ENCODE assay signal across 11 cellular contexts in genomic region chr1:226671268-226671667, GRCh38.
DNase-seq lines count a peak whose midpoint lies in the region; ATAC-seq and TF ChIP-seq lines count a peak whose summit lies in the region.
"Had no signal": no experiment of that assay in that cellular context is flagged by ENCODE, and none has a peak within 500 bp of the region (broad histone marks: within the 10 kb centered on the region; RNA-seq: fewer than 3 reads in every experiment).

No MANE protein-coding gene starts in this region.

- no peak overlapping the region for H2AFZ ChIP-seq in neural progenitor cell (replicated peaks)

- peak overlapping the region in 3 of 4 donors; percentile 24 to 72 (median 62) for H3K4me3 Mint-ChIP-seq in IgD-negative memory B cell
- H3K4me3 Mint-ChIP-seq in activated T-helper 1 cell treated with anti-CD3 and anti-CD28 coated beads, Interleukin-12 subunit alpha, Interleukin-12 subunit beta, Interleukin-2, Interleukin-4 antibody, amounts not matched to agents 30 ng/mL and 10 ng/mL and 1 ng/mL, durations not matched to agents 14 hours and 24 hours and 36 hours, result no peak overlapping the region
- no peak overlapping the region for H3K4me3 Mint-ChIP-seq in neural progenitor cell
- H3K4me3 Mint-ChIP-seq: mesothelial cell of epicardium had no signal

- no peaks in the 10 kb centered on the region for H3F3A ChIP-seq in neural progenitor cell (ENCODE audit: low read depth)

- H3K36me3 Mint-ChIP-seq in IgD-negative memory B cell (peaks cover 11% of the 10 kb centered on the region), neural progenitor cell (peaks cover 5% of the 10 kb centered on the region)
- peaks cover 37% of the 10 kb centered on the region for H3K36me3 Mint-ChIP-seq in activated T-helper 1 cell treated with anti-CD3 and anti-CD28 coated beads, Interleukin-12 subunit alpha, Interleukin-12 subunit beta, Interleukin-2, Interleukin-4 antibody, amounts not matched to agents 30 ng/mL and 10 ng/mL and 1 ng/mL, durations not matched to agents 14 hours and 24 hours and 36 hours (ENCODE audit: low read depth)
- H3K36me3 Mint-ChIP-seq: mesothelial cell of epicardium had no signal

- H3K79me2 ChIP-seq in neural progenitor cell (ENCODE audit: low read depth), result no peaks in the 10 kb centered on the region

- DNase-seq in SHP77 (lab: John Stamatoyannopoulos, UW) (peak; percentile 20 to 31), SHP77 treated with DMSO at 0.1 percent for 48 hours (lab: John Stamatoyannopoulos, UW) (no peak), neural progenitor cell (ENCODE audit: low spot score) (no peak), NCI-H1048 (lab: John Stamatoyannopoulos, UW) (no peak)
- DNase-seq in activated T-helper 1 cell treated with anti-CD3 and anti-CD28 coated beads, Interleukin-12 subunit alpha, Interleukin-12 subunit beta, Interleukin-2, Interleukin-4 antibody, amounts not matched to agents 30 ng/mL and 10 ng/mL and 1 ng/mL, durations not matched to agents 14 hours and 24 hours and 36 hours (ENCODE audit: low spot score), result no peak
- DNase-seq: retina; stimulated activated CD4-positive, alpha-beta T cell treated with anti-CD3 and anti-CD28 coated beads, Interleukin-4, amount 100 ng/mL, for 1 hour had no signal

- no peaks in the 10 kb centered on the region for H3K36me3 ChIP-seq in neural progenitor cell

- ATAC-seq in HG03521 (IDR thresholded peaks at IDR 0.05; ENCODE audit: unreplicated experiment), result no peak
- ATAC-seq in GM18519 (IDR thresholded peaks at IDR 0.05; ENCODE audit: low FRiP score, unreplicated experiment), result no peak

- no peak for TF ChIP-seq CTCF in neural progenitor cell (IDR thresholded peaks at IDR 0.05)

- intact Hi-C loops in activated T-helper 1 cell treated with anti-CD3 and anti-CD28 coated beads, Interleukin-12 subunit alpha, Interleukin-12 subunit beta, Interleukin-2, Interleukin-4 antibody, amounts not matched to agents 30 ng/mL and 10 ng/mL and 1 ng/mL, durations not matched to agents 14 hours and 24 hours and 36 hours (cut with micrococcal nuclease), result no loop called here

- no peak overlapping the region for H3K9ac ChIP-seq in neural progenitor cell

- no peaks in the 10 kb centered on the region for H3K9me3 Mint-ChIP-seq in IgD-negative memory B cell
- no peaks in the 10 kb centered on the region for H3K9me3 Mint-ChIP-seq in activated T-helper 1 cell treated with anti-CD3 and anti-CD28 coated beads, Interleukin-12 subunit alpha, Interleukin-12 subunit beta, Interleukin-2, Interleukin-4 antibody, amounts not matched to agents 30 ng/mL and 10 ng/mL and 1 ng/mL, durations not matched to agents 14 hours and 24 hours and 36 hours
- no peaks in the 10 kb centered on the region for H3K9me3 Mint-ChIP-seq in neural progenitor cell
- H3K9me3 Mint-ChIP-seq: mesothelial cell of epicardium had no signal

- no peak overlapping the region for H3K4me2 ChIP-seq in neural progenitor cell

- H3K27me3 ChIP-seq in neural progenitor cell, result no peaks in the 10 kb centered on the region

- H3K27me3 Mint-ChIP-seq in IgD-negative memory B cell (no peaks in the 10 kb centered on the region), neural progenitor cell (ENCODE audit: insufficient read depth, low read depth) (peaks cover 2% of the 10 kb centered on the region)
- H3K27me3 Mint-ChIP-seq in activated T-helper 1 cell treated with anti-CD3 and anti-CD28 coated beads, Interleukin-12 subunit alpha, Interleukin-12 subunit beta, Interleukin-2, Interleukin-4 antibody, amounts not matched to agents 30 ng/mL and 10 ng/mL and 1 ng/mL, durations not matched to agents 14 hours and 24 hours and 36 hours (ENCODE audit: insufficient read depth), result no peaks in the 10 kb centered on the region

- H3K27ac Mint-ChIP-seq in IgD-negative memory B cell, result peak overlapping the region in 2 of 3 donors; percentile 74 to 97
- H3K27ac Mint-ChIP-seq in activated T-helper 1 cell treated with anti-CD3 and anti-CD28 coated beads, Interleukin-12 subunit alpha, Interleukin-12 subunit beta, Interleukin-2, Interleukin-4 antibody, amounts not matched to agents 30 ng/mL and 10 ng/mL and 1 ng/mL, durations not matched to agents 14 hours and 24 hours and 36 hours, result peak overlapping the region; percentile 30
- H3K27ac Mint-ChIP-seq in neural progenitor cell, result peak overlapping the region; percentile 6
- H3K27ac Mint-ChIP-seq: mesothelial cell of epicardium had no signal

- no peak overlapping the region for H3K4me3 ChIP-seq in neural progenitor cell

- H3K4me1 Mint-ChIP-seq in IgD-negative memory B cell (peaks cover 52 to 73% (median 55%) of the 10 kb centered on the region in 3 donors), neural progenitor cell (peaks cover 37% of the 10 kb centered on the region)
- H3K4me1 Mint-ChIP-seq in activated T-helper 1 cell treated with anti-CD3 and anti-CD28 coated beads, Interleukin-12 subunit alpha, Interleukin-12 subunit beta, Interleukin-2, Interleukin-4 antibody, amounts not matched to agents 30 ng/mL and 10 ng/mL and 1 ng/mL, durations not matched to agents 14 hours and 24 hours and 36 hours (ENCODE audit: low read depth), result peaks cover 61% of the 10 kb centered on the region

- H3K4me1 ChIP-seq in neural progenitor cell, result peaks cover 6% of the 10 kb centered on the region

- no peaks in the 10 kb centered on the region for H3K9me3 ChIP-seq in neural progenitor cell (ENCODE audit: low read depth)

- no peak overlapping the region for H3K27ac ChIP-seq in neural progenitor cell

- no peaks in the 10 kb centered on the region for H4K20me1 ChIP-seq in neural progenitor cell (ENCODE audit: low read depth)

Comparison
In these comparisons a context has a peak if more than half of its experiments do, and no peak if none do; other contexts are left out.
1. DNase-seq: peak in SHP77 (2 of 2); none in SHP77 treated with DMSO at 0.1 percent for 48 hours (single experiment), activated T-helper 1 cell treated with anti-CD3 and anti-CD28 coated beads, Interleukin-12 subunit alpha, Interleukin-12 subunit beta, Interleukin-2, Interleukin-4 antibody, amounts not matched to agents 30 ng/mL and 10 ng/mL and 1 ng/mL, durations not matched to agents 14 hours and 24 hours and 36 hours (single experiment), neural progenitor cell (single experiment) and NCI-H1048 (single experiment).
2. H3K27ac Mint-ChIP-seq: peak in every context shown above with its lines; median percentile 86 in IgD-negative memory B cell; 30 in activated T-helper 1 cell treated with anti-CD3 and anti-CD28 coated beads, Interleukin-12 subunit alpha, Interleukin-12 subunit beta, Interleukin-2, Interleukin-4 antibody, amounts not matched to agents 30 ng/mL and 10 ng/mL and 1 ng/mL, durations not matched to agents 14 hours and 24 hours and 36 hours; 6 in neural progenitor cell.
3. H3K4me3 Mint-ChIP-seq: peak in IgD-negative memory B cell (3 of 4); none in activated T-helper 1 cell treated with anti-CD3 and anti-CD28 coated beads, Interleukin-12 subunit alpha, Interleukin-12 subunit beta, Interleukin-2, Interleukin-4 antibody, amounts not matched to agents 30 ng/mL and 10 ng/mL and 1 ng/mL, durations not matched to agents 14 hours and 24 hours and 36 hours (single experiment) and neural progenitor cell (single experiment).